23 cellular contexts compared by ENCODE assay signal in genomic region chrX:18290200-18290599, GRCh38.
DNase-seq lines count a peak whose midpoint lies in the region; ATAC-seq, FAIRE-seq and TF ChIP-seq lines count a peak whose summit lies in the region.
"Had no signal": no experiment of that assay in that cellular context is flagged by ENCODE, and none has a peak within 500 bp of the region (broad histone marks: within the 10 kb centered on the region; RNA-seq: fewer than 3 reads in every experiment).

No MANE protein-coding gene starts in this region.

- H2AFZ ChIP-seq in endothelial cell of umbilical vein (ENCODE audit: low read depth, low read length), result no peak overlapping the region

- H3K4me1 ChIP-seq in endothelial cell of umbilical vein (ENCODE audit: control insufficient read depth, extremely low read depth, insufficient read depth, low read length) (no peaks in the 10 kb centered on the region), gastrocnemius medialis (no peaks in the 10 kb centered on the region)
- H3K4me1 ChIP-seq: spleen, suprapubic skin had no signal

- TF ChIP-seq CTCF in AG10803 (conservative IDR thresholded peaks at IDR 0.05; ENCODE audit: low read length) (no peak), endothelial cell of umbilical vein (IDR thresholded peaks at IDR 0.05; ENCODE audit: extremely low read depth in 1 of 2, insufficient read depth in 1 of 2, low read depth in 1 of 2, low read length in 2 of 2) (no peak), gastrocnemius medialis (IDR thresholded peaks at IDR 0.05 in 4 of 5, conservative IDR thresholded peaks at IDR 0.05 in 1 of 5) (no peak)

- TF ChIP-seq POLR2A in endothelial cell of umbilical vein (IDR thresholded peaks at IDR 0.05; ENCODE audit: low read depth, low read length) (no peak), gastrocnemius medialis (IDR thresholded peaks at IDR 0.05) (no peak)

- H3K36me3 ChIP-seq in endothelial cell of umbilical vein (ENCODE audit: control insufficient read depth in 2 of 2, extremely low read depth in 1 of 2, insufficient read depth in 2 of 2, low read length in 2 of 2) (no peaks in the 10 kb centered on the region), gastrocnemius medialis (no peaks in the 10 kb centered on the region)
- H3K36me3 ChIP-seq: ovary, spleen, suprapubic skin had no signal

- H3K9me3 ChIP-seq in endothelial cell of umbilical vein (replicated peaks; ENCODE audit: control insufficient read depth, insufficient read depth, low read length) (no peaks in the 10 kb centered on the region), gastrocnemius medialis (peaks cover 0 to 4% (median 0%) of the 10 kb centered on the region in 3 donors)
- H3K9me3 ChIP-seq: ovary, suprapubic skin had no signal

- intact Hi-C loops in endothelial cell of umbilical vein (cut with micrococcal nuclease), result no loop called here
- intact Hi-C loops in gastrocnemius medialis (cut with DNase I; ENCODE audit: low total_unique reads), result no loop called here

- H4K20me1 ChIP-seq in endothelial cell of umbilical vein (replicated peaks; ENCODE audit: control insufficient read depth, extremely low read depth, insufficient read depth, low read length), result no peaks in the 10 kb centered on the region

- FAIRE-seq in endothelial cell of umbilical vein (lab: Jason Lieb, UNC), result peak; percentile 43

- CTCF ChIA-PET in endothelial cell of umbilical vein (lab: Charles Lee), result no interaction called here

- H3K4me2 ChIP-seq in endothelial cell of umbilical vein (ENCODE audit: insufficient read depth, low read length), result no peak overlapping the region

- no peaks in the 10 kb centered on the region for H3K27me3 ChIP-seq in endothelial cell of umbilical vein (ENCODE audit: control insufficient read depth in 2 of 2, insufficient read depth in 2 of 2, low read length in 2 of 2)
- no peaks in the 10 kb centered on the region for H3K27me3 ChIP-seq in gastrocnemius medialis
- H3K27me3 ChIP-seq: ovary, spleen, suprapubic skin had no signal

- H3K4me3 ChIP-seq in AG10803 (ENCODE audit: low read length), result no peak overlapping the region
- no peak overlapping the region for H3K4me3 ChIP-seq in endothelial cell of umbilical vein (replicated peaks in 1 of 3; ENCODE audit: insufficient read depth in 1 of 3, low read depth in 1 of 3, low read length in 3 of 3)
- no peak overlapping the region for H3K4me3 ChIP-seq in gastrocnemius medialis
- H3K4me3 ChIP-seq: ovary, spleen, suprapubic skin had no signal

- H3K9ac ChIP-seq in endothelial cell of umbilical vein (replicated peaks; ENCODE audit: extremely low read depth, insufficient read depth, low read length), result no peak overlapping the region

- ATAC-seq in gastrocnemius medialis (no peak), GM21360 (IDR thresholded peaks at IDR 0.05; ENCODE audit: unreplicated experiment) (no peak)
- ATAC-seq: esophagus mucosa; stimulated activated memory B cell treated with anti-CD40 and anti-IgM and Interleukin-4, amounts not matched to agents 10 μg/mL and 1 μg/mL and 100 μg/mL, for 72 hours had no signal

- POLR2A ChIA-PET in endothelial cell of umbilical vein (lab: Charles Lee), result no interaction called here

- BruUV-seq in endothelial cell of umbilical vein (replicated peaks; lab: Mats Ljungman, UMichigan), result no TSS peak

- H3K27ac ChIP-seq in endothelial cell of umbilical vein (ENCODE audit: insufficient read depth, low read depth, low read length) (no peak overlapping the region), gastrocnemius medialis (no peak overlapping the region)
- H3K27ac ChIP-seq: ovary, spleen, suprapubic skin had no signal

- H3K9me1 ChIP-seq in endothelial cell of umbilical vein (replicated peaks; ENCODE audit: control insufficient read depth, extremely low read depth, insufficient read depth, low read length), result no peaks in the 10 kb centered on the region

- DNase-seq in AG10803 (ENCODE audit: low read depth), result peak; percentile 12
- DNase-seq in NCI-H524 treated with DMSO at 0.1 percent for 48 hours (lab: John Stamatoyannopoulos, UW), result peak; percentile 15
- DNase-seq in endothelial cell of umbilical vein (ENCODE audit: low read depth, low spot score), result no peak
- DNase-seq in myocyte (ENCODE audit: low read depth), result peak; percentile 3
- DNase-seq in NCI-H1417 treated with DMSO at 0.1 percent for 48 hours (lab: John Stamatoyannopoulos, UW), result no peak
- DNase-seq in gastrocnemius medialis, result no peak
- no peak for DNase-seq in NCI-H187 (lab: John Stamatoyannopoulos, UW)
- DNase-seq: activated CD8-positive, alpha-beta memory T cell treated with anti-CD3 and anti-CD28 coated beads, Interleukin-2, amount 50 U/mL, for 48 hours; activated naive CD8-positive, alpha-beta T cell treated with anti-CD3 and anti-CD28 coated beads, Interleukin-2, amount 10 ng/mL, durations not matched to agents 7 days and 5 days; CD8-positive, alpha-beta memory T cell; DMS79; effector CD8-positive, alpha-beta T cell; NCI-H1694; NCI-H226; ovary; Right ventricle myocardium superior; spleen; stimulated activated CD4-positive, alpha-beta T cell treated with anti-CD3 and anti-CD28 coated beads, Interleukin-4, amount 100 ng/mL, for 1 hour; T1000 had no signal

- in situ Hi-C loops in gastrocnemius medialis (cut with MboI; ENCODE audit: low sequenced_read_pairs in 4 of 4), result no loop called here

- no peaks in the 10 kb centered on the region for H3K79me2 ChIP-seq in endothelial cell of umbilical vein (ENCODE audit: control insufficient read depth, insufficient read depth, low read length)

- dilution Hi-C loops in endothelial cell of umbilical vein (cut with MboI; ENCODE audit: extremely low pct_ligation_motif_present, low sequenced_read_pairs), result no loop called here

TF ChIP-seq in endothelial cell of umbilical vein, 7 proteins besides CTCF, POLR2A, EP300 and RAD21:
- TF ChIP-seq FOS (IDR thresholded peaks at IDR 0.05; ENCODE audit: borderline replicate concordance, insufficient read depth, low read length) (no peak), JUN (IDR thresholded peaks at IDR 0.05; ENCODE audit: borderline replicate concordance, insufficient read depth, insufficient read length, low read depth) (no peak), MYC (IDR thresholded peaks at IDR 0.05; ENCODE audit: low read depth, low read length) (no peak), MAX (IDR thresholded peaks at IDR 0.05; ENCODE audit: insufficient read depth, insufficient read length) (no peak), GATA2 (IDR thresholded peaks at IDR 0.05; ENCODE audit: insufficient read depth, insufficient read length, low read depth, low read length) (no peak), EZH2 (IDR thresholded peaks at IDR 0.05; ENCODE audit: borderline replicate concordance, low read depth, low read length, severe bottlenecking) (no peak), POLR2AphosphoS5 (IDR thresholded peaks at IDR 0.05; ENCODE audit: insufficient read depth, low read depth, low read length) (no peak)

Comparison
In these comparisons a context has a peak if more than half of its experiments do, and no peak if none do; other contexts are left out.
1. DNase-seq: peak in AG10803 (single experiment), NCI-H524 treated with DMSO at 0.1 percent for 48 hours (single experiment) and myocyte (single experiment); none in endothelial cell of umbilical vein (single experiment), NCI-H1417 treated with DMSO at 0.1 percent for 48 hours (single experiment), gastrocnemius medialis (0 of 2) and NCI-H187 (0 of 2).